Comparison of ENCODE assay signal across 26 cellular contexts in the genomic region with DNA sequence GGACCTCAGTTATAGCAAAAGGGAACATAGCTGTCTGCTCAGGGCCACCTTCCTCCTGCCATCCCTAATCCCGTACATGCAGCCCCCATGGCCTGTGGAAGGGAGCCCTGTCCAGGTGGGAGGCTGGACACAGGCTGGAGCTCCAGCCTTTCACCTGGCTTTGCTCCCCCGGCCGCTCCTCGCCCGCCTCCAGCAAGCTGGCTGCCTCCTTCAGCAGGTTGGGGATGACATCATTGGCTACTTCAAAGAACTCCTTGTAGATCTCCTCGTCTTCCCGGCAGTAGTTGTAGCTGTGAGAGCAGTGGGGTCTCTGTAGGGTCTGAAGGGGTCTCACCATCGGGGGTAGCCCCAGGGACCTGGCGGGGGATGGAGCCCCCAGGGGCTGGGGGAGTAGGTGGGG. TPM values are rescaled to one million over a fixed set of nuclear protein-coding genes. Genes with fewer than 3 reads are reported as not detected.
"Had no signal": no experiment of that assay in that cellular context is flagged by ENCODE, and none has a peak within 500 bp of the region (broad histone marks: within the 10 kb centered on the region; RNA-seq: fewer than 3 reads in every experiment).

No MANE protein-coding gene starts in this region.

- H3K27me3 ChIP-seq: heart right ventricle, uterus had no signal

- H3K4me3 Mint-ChIP-seq: activated CD4-positive, alpha-beta T cell treated with anti-CD3 and anti-CD28 coated beads, Interleukin-2, amount 10 ng/mL, durations not matched to agents 7 days and 5 days; dendritic cell treated with granulocyte-macrophage colony-stimulating factor and Interleukin-4, amounts not matched to agents 40 ng/mL and 50 ng/mL, for 4 days; stimulated activated naive B cell treated with anti-CD40 and anti-IgM and Interleukin-4, amounts not matched to agents 10 μg/mL and 1 μg/mL and 100 μg/mL, for 72 hours; T-helper 2 cell treated with Interferon-gamma antibody and Interleukin-4, amounts not matched to agents 5 μg/mL and 100 μg/mL, for 36 hours had no signal

- H3K4me3 ChIP-seq: heart right ventricle, lower lobe of right lung, mucosa of descending colon, uterus had no signal

- FAIRE-seq: endometrium had no signal

- H3K9me3 Mint-ChIP-seq: activated CD4-positive, alpha-beta T cell treated with anti-CD3 and anti-CD28 coated beads, Interleukin-2, amount 10 ng/mL, durations not matched to agents 7 days and 5 days; brain; dendritic cell treated with granulocyte-macrophage colony-stimulating factor and Interleukin-4, amounts not matched to agents 40 ng/mL and 50 ng/mL, for 4 days; stimulated activated naive B cell treated with anti-CD40 and anti-IgM and Interleukin-4, amounts not matched to agents 10 μg/mL and 1 μg/mL and 100 μg/mL, for 72 hours; T-helper 2 cell treated with Interferon-gamma antibody and Interleukin-4, amounts not matched to agents 5 μg/mL and 100 μg/mL, for 36 hours had no signal

- DNase-seq: activated CD4-positive, alpha-beta T cell treated with anti-CD3 and anti-CD28 coated beads, Interleukin-2, amount 10 ng/mL, durations not matched to agents 7 days and 5 days; activated CD4-positive, CD25-positive, alpha-beta regulatory T cell treated with anti-CD3 and anti-CD28 coated beads, Interleukin-2, amount 50 U/mL, for 72 hours; activated CD8-positive, alpha-beta memory T cell treated with anti-CD3 and anti-CD28 coated beads for 24 hours; activated CD8-positive, alpha-beta memory T cell treated with anti-CD3 and anti-CD28 coated beads, Interleukin-2, amount 50 U/mL, for 4 hours; activated effector memory CD4-positive, alpha-beta T cell treated with Interleukin-2 at 50 U/mL for 16 hours; activated naive CD4-positive, alpha-beta T cell treated with anti-CD3 and anti-CD28 coated beads, Interleukin-2, amount 50 U/mL, for 16 hours; activated T-cell treated with anti-CD3 and anti-CD28 coated beads, Interleukin-2, amount 50 U/mL, for 48 hours; aorta; effector CD4-positive, alpha-beta T cell; heart right ventricle; lower lobe of right lung; mesendoderm; mucosa of descending colon; stimulated activated CD4-positive, alpha-beta T cell treated with anti-CD3 and anti-CD28 coated beads, Interleukin-2, amount 100 ng/mL, for 48 hours; stimulated activated CD8-positive, alpha-beta memory T cell treated with anti-CD3 and anti-CD28 coated beads, Interleukin-4, amount 100 ng/mL, for 48 hours; stimulated activated naive B cell treated with anti-CD40 and anti-IgM and Interleukin-4, amounts not matched to agents 10 μg/mL and 1 μg/mL and 100 μg/mL, for 72 hours; trophoblast cell; uterus; WERI-Rb-1 had no signal

- H3K27ac ChIP-seq: heart right ventricle, lower lobe of right lung, uterus, WERI-Rb-1 had no signal

- H3K36me3 ChIP-seq: uterus had no signal

- H3K27me3 Mint-ChIP-seq: activated CD4-positive, alpha-beta T cell treated with anti-CD3 and anti-CD28 coated beads, Interleukin-2, amount 10 ng/mL, durations not matched to agents 7 days and 5 days; stimulated activated naive B cell treated with anti-CD40 and anti-IgM and Interleukin-4, amounts not matched to agents 10 μg/mL and 1 μg/mL and 100 μg/mL, for 72 hours had no signal

- H3K9me3 ChIP-seq: heart right ventricle, lower lobe of right lung, mucosa of descending colon, uterus had no signal

- H3K27ac Mint-ChIP-seq: activated CD4-positive, alpha-beta T cell treated with anti-CD3 and anti-CD28 coated beads, Interleukin-2, amount 10 ng/mL, durations not matched to agents 7 days and 5 days; dendritic cell treated with granulocyte-macrophage colony-stimulating factor and Interleukin-4, amounts not matched to agents 40 ng/mL and 50 ng/mL, for 4 days; stimulated activated naive B cell treated with anti-CD40 and anti-IgM and Interleukin-4, amounts not matched to agents 10 μg/mL and 1 μg/mL and 100 μg/mL, for 72 hours; T-helper 2 cell treated with Interferon-gamma antibody and Interleukin-4, amounts not matched to agents 5 μg/mL and 100 μg/mL, for 36 hours had no signal

- ATAC-seq: heart right ventricle; left lobe of liver; lower lobe of right lung; mucosa of descending colon; stimulated activated naive B cell treated with anti-CD40 and anti-IgM and Interleukin-4, amounts not matched to agents 10 μg/mL and 1 μg/mL and 100 μg/mL, for 72 hours had no signal

RNA-seq across cellular contexts. Expression of a gene that starts 39.0 kb away (rescaled TPM):
- polyA plus RNA-seq: neural cell had no signal

RNA-seq across cellular contexts. Expression of a gene that starts 45.7 kb away (rescaled TPM):
- total RNA-seq: epithelial cell of proximal tubule had no signal
